7 cellular contexts compared by ENCODE assay signal in genomic region chr11:61968758-61969390, GRCh38. TPM values are rescaled to one million over a fixed set of nuclear protein-coding genes. Genes with fewer than 3 reads are reported as not detected.
DNase-seq lines count a peak whose midpoint lies in the region; ATAC-seq and TF ChIP-seq lines count a peak whose summit lies in the region.

No MANE protein-coding gene starts in this region.

- H4K20me1 ChIP-seq in IMR-90 (ENCODE audit: insufficient read depth, low read length), result peaks cover 34% of the 10 kb centered on the region

- H2AK9ac ChIP-seq in IMR-90 (replicated peaks; ENCODE audit: low read depth, low read length, poor library complexity), result peak overlapping the region; percentile 99

- peak overlapping the region; percentile 99 for H4K91ac ChIP-seq in IMR-90 (ENCODE audit: insufficient read depth, low read depth, low read length)

- H3K4ac ChIP-seq in IMR-90 (ENCODE audit: low read depth, low read length), result peak overlapping the region; percentile 99

- no peak for TF ChIP-seq POLR2A in IMR-90 (IDR thresholded peaks at IDR 0.05; ENCODE audit: low read depth, low read length)

- H3K27ac ChIP-seq in IMR-90 (ENCODE audit: insufficient read depth, low read length) (peak overlapping the region; percentile 96), angular gyrus (ENCODE audit: low read depth, low read length) (peak overlapping the region; percentile 99), left lung (peak overlapping the region; percentile 98 to 99), stomach smooth muscle (ENCODE audit: low read length) (peak overlapping the region; percentile 93)

- H3K4me3 ChIP-seq in IMR-90 (ENCODE audit: insufficient read depth, low read depth, low read length) (peak overlapping the region; percentile 62), left lung (peak overlapping the region in 1 of 2 donors; percentile 92), stomach smooth muscle (ENCODE audit: low read length in 2 of 2) (peak overlapping the region; percentile 85 to 99)

- peak overlapping the region; percentile 93 for H2BK120ac ChIP-seq in IMR-90 (ENCODE audit: low read depth, low read length)

- H3K27me3 ChIP-seq in IMR-90 (ENCODE audit: control insufficient read depth, insufficient read depth, low read length) (no peaks in the 10 kb centered on the region), left lung (no peaks in the 10 kb centered on the region), stomach smooth muscle (ENCODE audit: control insufficient read depth in 1 of 2, insufficient read depth in 2 of 2, low read length in 2 of 2) (no peaks in the 10 kb centered on the region)

- H3K23ac ChIP-seq in IMR-90 (ENCODE audit: low read depth, low read length), result peak overlapping the region; percentile 100

- H2BK20ac ChIP-seq in IMR-90 (ENCODE audit: low read depth, low read length), result peak overlapping the region; percentile 88

- POLR2A ChIA-PET in IMR-90 (lab: Charles Lee; ENCODE audit: unreplicated experiment), result interaction anchor here (0.6 to 0.7 kb wide), 2 partner anchors 8 to 110 kb away, joined by 4 to 10 read pairs; no protein-coding TSS in a partner anchor

- CTCF ChIA-PET in IMR-90 (lab: Yijun Ruan, JAX), result interaction anchor here (1.1 to 3.3 kb wide), 3 partner anchors 14 to 139 kb away, joined by 4 to 15 read pairs (median 4); no protein-coding TSS in a partner anchor

- H2BK15ac ChIP-seq in IMR-90 (ENCODE audit: low read depth, low read length), result peak overlapping the region; percentile 90; the same call in 2 of the 3 replicates

- TF ChIP-seq RAD21 in IMR-90 (IDR thresholded peaks at IDR 0.05; ENCODE audit: low read length), result no peak

- peak overlapping the region; percentile 82 for H2BK5ac ChIP-seq in IMR-90 (ENCODE audit: low read depth, low read length, poor library complexity, severe bottlenecking)

- dilution Hi-C loops in IMR-90 (cut with HindIII; ENCODE audit: low sequenced_read_pairs, unreplicated experiment), result no loop called here

- intact Hi-C loops in IMR-90 (cut with micrococcal nuclease) (no loop called here), left lung (cut with DNase I) (no loop called here)

- peak overlapping the region; percentile 94 for H3K9ac ChIP-seq in IMR-90 (ENCODE audit: low read depth, low read length)
- peak overlapping the region; percentile 84 to 86 for H3K9ac ChIP-seq in stomach smooth muscle (ENCODE audit: low read length in 2 of 2)

- H3K9me3 ChIP-seq in IMR-90 (ENCODE audit: control insufficient read depth, insufficient read depth, low read length) (no peaks in the 10 kb centered on the region), left lung (no peaks in the 10 kb centered on the region), stomach smooth muscle (ENCODE audit: control insufficient read depth in 2 of 2, low read length in 2 of 2) (no peaks in the 10 kb centered on the region)

- in situ Hi-C loops in IMR-90 (cut with MboI; ENCODE audit: low sequenced_read_pairs), result loop anchor here (10.0 kb wide), 1 partner anchor 56 kb away; no protein-coding TSS in a partner anchor

- H3K36me3 ChIP-seq in IMR-90 (ENCODE audit: control insufficient read depth, insufficient read depth, low read length) (peaks cover 21% of the 10 kb centered on the region), left lung (peaks cover 0 to 33% of the 10 kb centered on the region in 2 donors), stomach smooth muscle (ENCODE audit: control insufficient read depth in 2 of 2, insufficient read depth in 2 of 2, low read length in 2 of 2) (peaks cover 15 to 17% of the 10 kb centered on the region in 2 donors)

- DNase-seq in IMR-90, result no peak
- DNase-seq in left lung, result peak; percentile 27 to 65
- no peak for DNase-seq in NCI-H1436 treated with DMSO at 0.1 percent for 48 hours (lab: John Stamatoyannopoulos, UW)
- no peak for DNase-seq in AML-193 (lab: John Stamatoyannopoulos, UW)
- DNase-seq in HK-2 (ENCODE audit: unreplicated experiment), result no peak

- peak overlapping the region; percentile 100 for H3K14ac ChIP-seq in IMR-90 (replicated peaks; ENCODE audit: low read depth, low read length)

- peaks cover 32% of the 10 kb centered on the region for H3K4me1 ChIP-seq in IMR-90 (ENCODE audit: control insufficient read depth, insufficient read depth, low read length)
- H3K4me1 ChIP-seq in left lung, result peaks cover 67 to 70% of the 10 kb centered on the region in 2 donors
- H3K4me1 ChIP-seq in stomach smooth muscle (ENCODE audit: control insufficient read depth, insufficient read depth, low read length), result peaks cover 53% of the 10 kb centered on the region

- H3K79me1 ChIP-seq in IMR-90 (ENCODE audit: low read depth in 1 of 2, low read length in 2 of 2), result peaks cover 15 to 66% of the 10 kb centered on the region in 2 experiments

- TF ChIP-seq CTCF in IMR-90 (conservative IDR thresholded peaks at IDR 0.05; ENCODE audit: low read depth, low read length) (no peak), left lung (IDR thresholded peaks at IDR 0.05) (no peak)

- H2AFZ ChIP-seq in IMR-90 (replicated peaks; ENCODE audit: low read length, poor library complexity), result peak overlapping the region; percentile 89

- WGBS in IMR-90 (ENCODE audit: extremely low coverage in 2 of 2, insufficient read length in 1 of 2), 2 experiments, result 94 to 100% methylated on average over 1 to 6 of the region's 16 CpGs

- H3K18ac ChIP-seq in IMR-90 (ENCODE audit: low read depth, low read length), result peak overlapping the region; percentile 85

- H3K9me1 ChIP-seq in IMR-90 (ENCODE audit: insufficient read depth, low read length), result peaks cover 29% of the 10 kb centered on the region

- peak overlapping the region; percentile 90 for H3K4me2 ChIP-seq in IMR-90 (ENCODE audit: low read depth, low read length)

- ATAC-seq in IMR-90 (ENCODE audit: low read depth) (no peak), left lung (no peak)

- BruUV-seq in IMR-90 (replicated peaks; lab: Mats Ljungman, UMichigan), result no TSS peak

- H4K5ac ChIP-seq in IMR-90 (ENCODE audit: low read depth, low read length), result peak overlapping the region; percentile 87

- peak overlapping the region; percentile 90 to 95 for H4K8ac ChIP-seq in IMR-90 (ENCODE audit: low read depth in 2 of 2, low read length in 2 of 2)

- H3K56ac ChIP-seq in IMR-90 (ENCODE audit: extremely low read depth, insufficient read depth, low read length), result peak overlapping the region; percentile 99; the same call in 1 of the 2 replicates

- peak overlapping the region; percentile 98 for H2AK5ac ChIP-seq in IMR-90 (ENCODE audit: low read depth, low read length)

TF ChIP-seq in IMR-90, 13 proteins besides CTCF, POLR2A, EP300 and RAD21:
- no peak for TF ChIP-seq ELK1 (IDR thresholded peaks at IDR 0.05; ENCODE audit: borderline replicate concordance, low read depth, low read length)
- no peak for TF ChIP-seq NFE2L2 (IDR thresholded peaks at IDR 0.05; ENCODE audit: low read depth, low read length)
- TF ChIP-seq MAZ (IDR thresholded peaks at IDR 0.05; ENCODE audit: borderline replicate concordance, low read depth, low read length), result no peak
- TF ChIP-seq FOS (IDR thresholded peaks at IDR 0.05; ENCODE audit: low read depth, low read length), result no peak

RNA-seq across cellular contexts. Expression of gene FTH1, which starts 1.4 kb away (rescaled TPM):
- total RNA-seq in IMR-90 (2012; rRNA removed), result 344 and 385 TPM in 2 replicates
- 2,453 and 2,516 TPM in 2 replicates for polyA plus RNA-seq in IMR-90 (2012; rRNA removed)
- 1,842 and 5,333 TPM in 2 replicates for polyA plus RNA-seq in IMR-90 (2012; cell fraction: cytosol; rRNA removed)
- 767 and 934 TPM in 2 replicates for polyA plus RNA-seq in IMR-90 (2012; cell fraction: nucleus; rRNA removed; ENCODE audit: low replicate concordance)
- total RNA-seq in left lung, result 1,000 to 10,000 TPM; 3,536 to 5,494 TPM

RNA-seq across cellular contexts. Expression of gene BEST1, which starts 18.7 kb away (rescaled TPM):
- total RNA-seq in IMR-90 (2012; rRNA removed) (0.83 and 0.90 TPM in 2 replicates), left lung (10 to 100 TPM in 1 of 2 donors, 1 to 10 TPM in 1; 3.8 to 14.6 TPM)
- 1.2 and 1.4 TPM in 2 replicates for polyA plus RNA-seq in IMR-90 (2012; rRNA removed)
- 0.44 and 1.1 TPM in 2 replicates for polyA plus RNA-seq in IMR-90 (2012; cell fraction: cytosol; rRNA removed)
- 6.3 and 7.2 TPM in 2 replicates for polyA plus RNA-seq in IMR-90 (2012; cell fraction: nucleus; rRNA removed; ENCODE audit: low replicate concordance)

RNA-seq across cellular contexts. Expression of gene RAB3IL1, which starts 51.5 kb away (rescaled TPM):
- total RNA-seq in IMR-90 (2012; rRNA removed) (0.28 and 0.72 TPM in 2 replicates), left lung (10 to 100 TPM; 10.8 to 13.3 TPM)
- polyA plus RNA-seq in IMR-90 (2012; rRNA removed), result 1.9 TPM in 2 replicates
- polyA plus RNA-seq in IMR-90 (2012; cell fraction: cytosol; rRNA removed), result 0.84 and 2.4 TPM in 2 replicates
- 2.7 and 2.8 TPM in 2 replicates for polyA plus RNA-seq in IMR-90 (2012; cell fraction: nucleus; rRNA removed; ENCODE audit: low replicate concordance)

Comparison
In these comparisons a context has a peak if more than half of its experiments do, and no peak if none do; other contexts are left out.
1. DNase-seq: peak in left lung (2 of 2); none in IMR-90 (single experiment), NCI-H1436 treated with DMSO at 0.1 percent for 48 hours (single experiment), AML-193 (0 of 2) and HK-2 (single experiment).
2. Peak in every context shown above with its lines, with median percentiles within 50 percentile points of each other: H3K27ac ChIP-seq.